In genomic region chr17:75828741-75829140, GRCh38 we compare ENCODE assay signal across 1 cellular context.
A peak's percentile ranks its signal among the peaks of the same experiment; 100 is the strongest.
TF ChIP-seq lines count a peak whose summit lies in the region.

No MANE protein-coding gene starts in this region.

TF ChIP-seq in HEK293, 187 proteins besides CTCF, POLR2A, EP300 and RAD21 (continued from another document):
- TF ChIP-seq PRDM10 (tag by site-specific recombination; IDR thresholded peaks at IDR 0.05), result peak; percentile 78
- no peak for TF ChIP-seq KLF8 (tag by site-specific recombination; IDR thresholded peaks at IDR 0.05)
